ENCODE assay signal across 15 cellular contexts in the genomic region with DNA sequence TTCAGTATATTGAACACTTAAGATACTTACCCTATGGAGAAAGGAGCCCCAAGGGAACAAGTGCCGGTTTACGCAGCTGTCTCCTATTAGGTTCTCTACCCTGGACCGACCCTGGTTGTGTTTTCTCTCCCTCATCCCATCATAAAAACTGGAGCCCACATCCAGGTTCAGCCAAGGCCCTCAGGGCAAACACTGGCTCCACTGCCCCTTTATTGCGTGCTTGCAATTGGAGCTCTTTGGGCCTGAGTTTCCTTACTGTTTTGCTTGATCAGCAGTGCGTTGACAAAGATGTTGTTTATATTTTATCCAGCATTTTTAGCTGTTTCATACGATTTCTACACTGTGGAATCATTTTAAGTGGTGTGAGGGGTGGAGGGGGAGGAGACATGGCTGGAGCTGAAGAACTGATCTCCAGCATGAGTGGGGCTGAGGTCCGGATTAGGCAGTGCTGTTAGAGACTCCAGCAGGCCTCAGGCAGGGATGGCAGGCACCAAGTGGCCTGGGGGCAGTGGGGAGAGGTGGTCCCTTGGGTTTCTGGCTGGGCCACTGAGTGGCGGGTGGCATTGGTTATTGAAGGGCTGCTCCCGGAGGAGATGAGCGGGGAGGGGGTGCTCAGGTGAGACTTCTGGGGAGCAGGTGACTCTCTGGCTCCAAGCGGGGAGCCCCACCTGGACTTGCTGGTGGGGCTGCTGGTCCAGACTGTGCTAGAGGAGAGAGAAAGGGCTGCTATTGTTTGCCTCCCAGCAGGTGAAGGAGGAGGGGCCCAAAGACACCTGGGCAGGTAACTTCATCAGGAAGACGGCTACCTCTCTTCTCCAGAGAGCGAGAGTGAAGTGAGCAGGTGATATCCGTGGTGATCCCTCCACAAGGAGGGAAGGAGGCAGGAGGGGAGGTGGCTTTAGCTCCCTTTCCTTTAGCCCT.
DNase-seq lines count a peak whose midpoint lies in the region; ATAC-seq and TF ChIP-seq lines count a peak whose summit lies in the region.
"Had no signal": no experiment of that assay in that cellular context is flagged by ENCODE, and none has a peak within 500 bp of the region (broad histone marks: within the 10 kb centered on the region; RNA-seq: fewer than 3 reads in every experiment).

No MANE protein-coding gene starts in this region.

- intact Hi-C loops in prostate gland (cut with DNase I) (no loop called here), body of pancreas (cut with DNase I) (no loop called here)

- peak overlapping the region; percentile 8; the same call in 1 of the 2 replicates for H3K9ac ChIP-seq in HUES64 (ENCODE audit: low read depth, low read length)

- H3K36me3 ChIP-seq in BE2C (no peaks in the 10 kb centered on the region), HUES64 (ENCODE audit: insufficient read depth, low read length) (no peaks in the 10 kb centered on the region), prostate gland (no peaks in the 10 kb centered on the region), body of pancreas (replicated peaks in 1 of 2; ENCODE audit: insufficient read depth in 1 of 2, low read depth in 2 of 2) (no peaks in the 10 kb centered on the region)
- H3K36me3 ChIP-seq: brain microvascular endothelial cell, transverse colon had no signal

- TF ChIP-seq CTCF in BE2C (IDR thresholded peaks at IDR 0.05; ENCODE audit: low read depth, low read length) (no peak), prostate gland (IDR thresholded peaks at IDR 0.05) (no peak), body of pancreas (IDR thresholded peaks at IDR 0.05) (no peak)

- H3K4me1 ChIP-seq in BE2C: peaks cover 3% of the 10 kb centered on the region
- H3K4me1 ChIP-seq in HUES64 (ENCODE audit: insufficient read depth, low read length): peaks cover 14% of the 10 kb centered on the region
- H3K4me1 ChIP-seq in prostate gland (replicated peaks): no peaks in the 10 kb centered on the region
- H3K4me1 ChIP-seq in body of pancreas: peaks cover 14% of the 10 kb centered on the region
- H3K4me1 ChIP-seq: transverse colon had no signal

- H3K27ac ChIP-seq in HUES64 (ENCODE audit: low read depth, low read length) (no peak overlapping the region), prostate gland (no peak overlapping the region), body of pancreas (no peak overlapping the region)
- H3K27ac ChIP-seq: brain microvascular endothelial cell, transverse colon had no signal

- DNase-seq in BE2C (peak; percentile 32), NCI-H510A treated with DMSO at 0.1 percent for 48 hours (lab: John Stamatoyannopoulos, UW) (peak; percentile 69), iPS-NIHi7 (ENCODE audit: extremely low spot score) (peak; percentile 31), prostate gland (ENCODE audit: low spot score) (no peak), body of pancreas (no peak)
- DNase-seq in activated CD4-positive, CD25-positive, alpha-beta regulatory T cell (lab: John Stamatoyannopoulos, UW): no peak
- DNase-seq in stimulated activated CD4-positive, alpha-beta T cell treated with anti-CD3 and anti-CD28 coated beads, Interleukin-1b, Interleukin-23, amount 100 ng/mL, for 48 hours: no peak
- DNase-seq: activated naive CD4-positive, alpha-beta T cell treated with Interleukin-2 at 50 U/mL for 16 hours; brain microvascular endothelial cell; naive thymus-derived CD4-positive, alpha-beta T cell; RPMI8226; stimulated activated CD4-positive, alpha-beta T cell treated with anti-CD3 and anti-CD28 coated beads, Interleukin-2, amount 100 ng/mL, for 48 hours; stimulated activated CD8-positive, alpha-beta memory T cell treated with anti-CD3 and anti-CD28 coated beads, Interleukin-4, amount 100 ng/mL, for 48 hours; transverse colon had no signal

- 92% methylated on average over 14 of the region's 14 CpGs for WGBS in HUES64
- WGBS in prostate gland: 79% methylated on average over 14 of the region's 14 CpGs
- 86% methylated on average over 14 of the region's 14 CpGs for WGBS in body of pancreas, 2 donors

- H3K4me3 ChIP-seq in BE2C (ENCODE audit: low read depth, low read length) (no peak overlapping the region), HUES64 (ENCODE audit: low read length) (no peak overlapping the region), prostate gland (no peak overlapping the region), body of pancreas (no peak overlapping the region)
- H3K4me3 ChIP-seq: transverse colon had no signal

- H3K27me3 ChIP-seq in BE2C: no peaks in the 10 kb centered on the region
- no peaks in the 10 kb centered on the region for H3K27me3 ChIP-seq in HUES64 (ENCODE audit: insufficient read depth, low read length)
- no peaks in the 10 kb centered on the region for H3K27me3 ChIP-seq in prostate gland (replicated peaks; ENCODE audit: insufficient read depth)
- no peaks in the 10 kb centered on the region for H3K27me3 ChIP-seq in body of pancreas
- H3K27me3 ChIP-seq: brain microvascular endothelial cell, transverse colon had no signal

- no peak for TF ChIP-seq POLR2A in prostate gland (IDR thresholded peaks at IDR 0.05)
- no peak for TF ChIP-seq POLR2A in body of pancreas (IDR thresholded peaks at IDR 0.05)

- no peak for ATAC-seq in body of pancreas
- ATAC-seq: naive thymus-derived CD4-positive, alpha-beta T cell had no signal

- H3K9me3 ChIP-seq in BE2C (no peaks in the 10 kb centered on the region), HUES64 (ENCODE audit: insufficient read depth, low read depth, low read length) (no peaks in the 10 kb centered on the region), prostate gland (no peaks in the 10 kb centered on the region), body of pancreas (no peaks in the 10 kb centered on the region)
- H3K9me3 ChIP-seq: transverse colon had no signal

Comparison
In these comparisons a context has a peak if more than half of its experiments do, and no peak if none do; other contexts are left out.
1. DNase-seq: peak in BE2C (single experiment), NCI-H510A treated with DMSO at 0.1 percent for 48 hours (single experiment) and iPS-NIHi7 (single experiment); none in activated CD4-positive, CD25-positive, alpha-beta regulatory T cell (0 of 4), prostate gland (single experiment), stimulated activated CD4-positive, alpha-beta T cell treated with anti-CD3 and anti-CD28 coated beads, Interleukin-1b, Interleukin-23, amount 100 ng/mL, for 48 hours (single experiment) and body of pancreas (0 of 4).